8 cellular contexts compared by ENCODE assay signal in genomic region chr17:8222630-8223355, GRCh38. TPM values are rescaled to one million over a fixed set of nuclear protein-coding genes. Genes with fewer than 3 reads are reported as not detected.
DNase-seq lines count a peak whose midpoint lies in the region; ATAC-seq, FAIRE-seq and TF ChIP-seq lines count a peak whose summit lies in the region.

No MANE protein-coding gene starts in this region.

- WGBS in pancreas, 2 donors: 0 to 1% methylated on average over 49 of the region's 49 CpGs
- WGBS in thyroid gland, 2 donors: 0% methylated on average over 15 to 44 of the region's 49 CpGs

- TF ChIP-seq CTCF in HEK293 (tag by site-specific recombination; IDR thresholded peaks at IDR 0.05): no peak
- TF ChIP-seq CTCF in pancreas (IDR thresholded peaks at IDR 0.05): no peak
- no peak for TF ChIP-seq CTCF in thyroid gland (IDR thresholded peaks at IDR 0.05)

- H3K27me3 Mint-ChIP-seq in activated naive CD8-positive, alpha-beta T cell treated with anti-CD3 and anti-CD28 coated beads for 36 hours: peaks cover 33% of the 10 kb centered on the region

- TF ChIP-seq POLR2A in thyroid gland (IDR thresholded peaks at IDR 0.05): peak; percentile 48 to 89

- POLR2A ChIA-PET in HEK293 (lab: Yijun Ruan, JAX): interaction anchor here (0.7 to 9.6 kb wide), 21 partner anchors 13 to 153 kb away, joined by 3 to 218 read pairs (median 8); partner anchors contain the start of genes ALOXE3, AURKB, BORCS6 and CTC1

- CTCF ChIA-PET in HEK293 (lab: Yijun Ruan, JAX): interaction anchor here (0.7 to 1.9 kb wide), 11 partner anchors 12 to 487 kb away, joined by 3 to 19 read pairs (median 4); partner anchors contain the start of genes AURKB, BORCS6 and SLC25A35

- H3K27ac ChIP-seq in HEK293 (ENCODE audit: extremely low read depth, low read depth, low read length) (peak overlapping the region; percentile 70), pancreas (peak overlapping the region; percentile 89 to 97 (median 95)), thyroid gland (peak overlapping the region; percentile 93 to 99 (median 98))

- peak; percentile 75 for DNase-seq in GM04503 (ENCODE audit: low read depth)
- peak; percentile 80 for DNase-seq in NAMALWA (ENCODE audit: low spot score)
- peak; percentile 23 for DNase-seq in SKM-1 (lab: John Stamatoyannopoulos, UW; ENCODE audit: unreplicated experiment)
- DNase-seq in activated naive CD8-positive, alpha-beta T cell treated with anti-CD3 and anti-CD28 coated beads for 36 hours: peak; percentile 91
- DNase-seq in Right ventricle myocardium inferior (ENCODE audit: missing footprints): peak; percentile 97
- DNase-seq in pancreas: peak; percentile 92 to 98 (median 96)
- DNase-seq in thyroid gland: peak; percentile 95

- H3K9me3 Mint-ChIP-seq in activated naive CD8-positive, alpha-beta T cell treated with anti-CD3 and anti-CD28 coated beads for 36 hours: peaks cover 10% of the 10 kb centered on the region

- peaks cover 0 to 8% of the 10 kb centered on the region in 2 experiments; a peak in 1 of 3 replicates for H3K36me3 ChIP-seq in HEK293 (ENCODE audit: control insufficient read depth in 2 of 2, insufficient read depth in 1 of 2, low read length in 2 of 2)
- peaks cover 0 to 4% (median 0%) of the 10 kb centered on the region in 3 donors for H3K36me3 ChIP-seq in pancreas
- H3K36me3 ChIP-seq in thyroid gland: peaks cover 5 to 8% of the 10 kb centered on the region in 2 donors

- peaks cover 32% of the 10 kb centered on the region for H3K36me3 Mint-ChIP-seq in activated naive CD8-positive, alpha-beta T cell treated with anti-CD3 and anti-CD28 coated beads for 36 hours

- H3K4me1 ChIP-seq in HEK293 (ENCODE audit: control insufficient read depth, insufficient read depth, low read length) (peaks cover 12% of the 10 kb centered on the region), pancreas (peaks cover 7 to 16% (median 10%) of the 10 kb centered on the region in 3 donors), thyroid gland (peaks cover 8 to 18% of the 10 kb centered on the region in 2 donors)

- H3K27me3 ChIP-seq in pancreas (no peaks in the 10 kb centered on the region), thyroid gland (no peaks in the 10 kb centered on the region)

- peak overlapping the region; percentile 96 for H3K4me3 Mint-ChIP-seq in activated naive CD8-positive, alpha-beta T cell treated with anti-CD3 and anti-CD28 coated beads for 36 hours

- FAIRE-seq in pancreas (lab: Jason Lieb, UNC): no peak

- intact Hi-C loops in Right ventricle myocardium inferior (cut with DNase I) (loop anchor here (1.0 to 2.0 kb wide), 2 partner anchors 27 to 104 kb away; partner anchors contain the start of genes ALOXE3 and PFAS), pancreas (cut with DNase I) (loop anchor here in 2 of 3 donors (2.0 to 5.0 kb wide), 2 partner anchors 35 to 36 kb away; no protein-coding TSS in a partner anchor), thyroid gland (cut with DNase I) (loop anchor here (10.0 kb wide), 2 partner anchors 72 to 98 kb away; partner anchors contain the start of genes HES7 and SLC25A35)

- ATAC-seq in Right ventricle myocardium inferior: peak; percentile 75
- peak; percentile 54 to 72 (median 67) for ATAC-seq in pancreas

- H3K9me3 ChIP-seq in HEK293 (ENCODE audit: control insufficient read depth, insufficient read depth, low read depth, low read length): no peaks in the 10 kb centered on the region
- no peaks in the 10 kb centered on the region for H3K9me3 ChIP-seq in pancreas
- no peaks in the 10 kb centered on the region for H3K9me3 ChIP-seq in thyroid gland

- peak overlapping the region; percentile 99 for H3K27ac Mint-ChIP-seq in activated naive CD8-positive, alpha-beta T cell treated with anti-CD3 and anti-CD28 coated beads for 36 hours

- H3K4me3 ChIP-seq in HEK293 (ENCODE audit: low read depth, low read length) (peak overlapping the region; percentile 78), pancreas (peak overlapping the region; percentile 38 to 63 (median 47)), thyroid gland (replicated peaks in 1 of 3) (peak overlapping the region; percentile 3 to 66 (median 25))

- H3K4me1 Mint-ChIP-seq in activated naive CD8-positive, alpha-beta T cell treated with anti-CD3 and anti-CD28 coated beads for 36 hours: peaks cover 61% of the 10 kb centered on the region

TF ChIP-seq in HEK293, 187 proteins besides CTCF, POLR2A, EP300 and RAD21 (continues in another document):
- peak; percentile 88 for TF ChIP-seq SP7 (tag by site-specific recombination; IDR thresholded peaks at IDR 0.05)
- peak; percentile 94 for TF ChIP-seq ZNF639 (tag by site-specific recombination; IDR thresholded peaks at IDR 0.05)
- no peak for TF ChIP-seq ZNF555 (tag by site-specific recombination; conservative IDR thresholded peaks at IDR 0.05)
- peak; percentile 41 for TF ChIP-seq REST (tag by site-specific recombination; IDR thresholded peaks at IDR 0.05)
- TF ChIP-seq SP3 (tag by site-specific recombination; IDR thresholded peaks at IDR 0.05): peak; percentile 93
- peak; percentile 68 for TF ChIP-seq GLIS1 (tag by site-specific recombination; IDR thresholded peaks at IDR 0.05)

RNA-seq across cellular contexts. Expression of gene AURKB, which starts 12.4 kb away (rescaled TPM):
- 100 to 1,000 TPM; 177 to 181 TPM for total RNA-seq in activated naive CD8-positive, alpha-beta T cell treated with anti-CD3 and anti-CD28 coated beads for 36 hours
- total RNA-seq in Right ventricle myocardium inferior (1.2 TPM), pancreas (1 to 10 TPM in 1 of 6 donors, under 1 TPM in 2, not detected in 3; 0.47 to 2.0 (median 0.95) TPM), thyroid gland (1 to 10 TPM in 1 of 4 donors, not detected in 3; 6.0 TPM)
- under 1 TPM; 0.40 to 0.72 TPM for polyA plus RNA-seq in pancreas

RNA-seq across cellular contexts. Expression of gene CTC1, which starts 25.1 kb away (rescaled TPM):
- total RNA-seq in activated naive CD8-positive, alpha-beta T cell treated with anti-CD3 and anti-CD28 coated beads for 36 hours: 10 to 100 TPM; 45.4 to 45.7 TPM
- total RNA-seq in Right ventricle myocardium inferior (13.1 TPM), pancreas (10 to 100 TPM; 15.4 to 40.8 (median 17.3) TPM), thyroid gland (10 to 100 TPM; 19.2 to 40.3 (median 21.2) TPM)
- 10 to 100 TPM; 22.6 to 42.6 TPM for polyA plus RNA-seq in pancreas

RNA-seq across cellular contexts. Expression of gene PFAS, which starts 26.3 kb away (rescaled TPM):
- total RNA-seq in activated naive CD8-positive, alpha-beta T cell treated with anti-CD3 and anti-CD28 coated beads for 36 hours: 100 to 1,000 TPM; 187 to 192 TPM
- total RNA-seq in Right ventricle myocardium inferior (14.7 TPM), pancreas (10 to 100 TPM; 11.5 to 21.4 (median 18.7) TPM), thyroid gland (10 to 100 TPM; 14.8 to 39.5 (median 18.3) TPM)
- 10 to 100 TPM; 11.7 to 21.1 TPM for polyA plus RNA-seq in pancreas

RNA-seq across cellular contexts. Expression of gene BORCS6, which starts 32.8 kb away (rescaled TPM):
- 1 to 10 TPM; 5.1 to 5.2 TPM for total RNA-seq in activated naive CD8-positive, alpha-beta T cell treated with anti-CD3 and anti-CD28 coated beads for 36 hours
- 9.2 TPM for total RNA-seq in Right ventricle myocardium inferior
- total RNA-seq in pancreas: 10 to 100 TPM in 1 of 6 donors, 1 to 10 TPM in 5; 4.9 to 10.4 (median 6.9) TPM
- polyA plus RNA-seq in pancreas: 1 to 10 TPM; 4.5 to 6.1 TPM
- total RNA-seq in thyroid gland: 10 to 100 TPM in 3 of 4 donors, 1 to 10 TPM in 1; 7.7 to 17.0 (median 15.5) TPM

RNA-seq across cellular contexts. Expression of gene TMEM107, which starts 46.6 kb away (rescaled TPM):
- 10 to 100 TPM; 26.0 to 26.3 TPM for total RNA-seq in activated naive CD8-positive, alpha-beta T cell treated with anti-CD3 and anti-CD28 coated beads for 36 hours
- 6.7 TPM for total RNA-seq in Right ventricle myocardium inferior
- 10 to 100 TPM in 1 of 6 donors, 1 to 10 TPM in 5; 5.2 to 10.2 (median 6.3) TPM for total RNA-seq in pancreas
- polyA plus RNA-seq in pancreas: 10 to 100 TPM in 1 of 2 donors, 1 to 10 TPM in 1; 5.7 to 11.1 TPM
- total RNA-seq in thyroid gland: 10 to 100 TPM; 19.7 to 34.7 (median 32.2) TPM

Comparison
In these comparisons a context has a peak if more than half of its experiments do, and no peak if none do; other contexts are left out.
1. Peak in every context shown above with its lines: DNase-seq, ATAC-seq, H3K4me3 ChIP-seq and H3K27ac ChIP-seq.
2. DNase-seq: peak in every context shown above with its lines; median percentile 97 in Right ventricle myocardium inferior; 96 in pancreas; 95 in thyroid gland; 91 in activated naive CD8-positive, alpha-beta T cell treated with anti-CD3 and anti-CD28 coated beads for 36 hours; 80 in NAMALWA; 75 in GM04503; 23 in SKM-1.
3. H3K4me3 ChIP-seq: peak in every context shown above with its lines; median percentile 78 in HEK293; 47 in pancreas; 25 in thyroid gland.
4. RNA of gene AURKB, which starts 12.4 kb away (total RNA-seq): 177 to 181 TPM in activated naive CD8-positive, alpha-beta T cell treated with anti-CD3 and anti-CD28 coated beads for 36 hours; 1.2 TPM in Right ventricle myocardium inferior (single experiment), 0.47 to 2.0 TPM in pancreas and 6.0 TPM in thyroid gland; every median in the first group is over 10 times any median in the second.
5. RNA of gene PFAS, which starts 26.3 kb away (total RNA-seq): 187 to 192 TPM in activated naive CD8-positive, alpha-beta T cell treated with anti-CD3 and anti-CD28 coated beads for 36 hours; 11.5 to 21.4 TPM in pancreas, 14.8 to 39.5 TPM in thyroid gland and 14.7 TPM in Right ventricle myocardium inferior (single experiment); every median in the first group is over 4 times any median in the second.